9 cellular contexts compared by ENCODE assay signal in genomic region chr16:24488045-24488444, GRCh38.
"Had no signal": no experiment of that assay in that cellular context is flagged by ENCODE, and none has a peak within 500 bp of the region (broad histone marks: within the 10 kb centered on the region; RNA-seq: fewer than 3 reads in every experiment).

No MANE protein-coding gene starts in this region.

- H3K4me3 ChIP-seq: GM23248, GM23338, HAP-1 had no signal

- DNase-seq: GM23248, GOT3, H7, H9, HCEC 1CT, HFFc6 had no signal

- H3K36me3 ChIP-seq: HAP-1 had no signal

- H3K27ac ChIP-seq: GM23248 had no signal

- ATAC-seq: GM23338, HCT116 had no signal

- H3K4me1 ChIP-seq: HAP-1 had no signal
